In the genomic region with DNA sequence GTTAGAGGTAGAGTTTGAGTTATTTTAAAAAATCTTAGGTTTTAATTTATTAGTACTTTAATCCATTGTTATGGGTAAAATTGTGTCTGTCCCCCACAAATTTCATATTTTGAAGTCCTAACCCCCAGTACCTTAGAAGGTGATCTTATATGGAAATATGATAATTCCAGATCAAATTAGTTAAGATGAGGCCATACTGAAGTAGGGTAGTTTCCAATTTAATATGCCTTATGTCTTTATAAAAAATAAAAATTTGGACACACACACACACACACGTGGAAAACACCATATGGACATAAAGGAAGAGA, we compare ENCODE assay signal across 10 cellular contexts. TPM values are rescaled to one million over a fixed set of nuclear protein-coding genes. Genes with fewer than 3 reads are reported as not detected.
"Had no signal": no experiment of that assay in that cellular context is flagged by ENCODE, and none has a peak within 500 bp of the region (broad histone marks: within the 10 kb centered on the region; RNA-seq: fewer than 3 reads in every experiment).

No MANE protein-coding gene starts in this region.

- H3K9me3 ChIP-seq: esophagus squamous epithelium, heart left ventricle, testis had no signal

- H3K27me3 Mint-ChIP-seq: stimulated activated naive CD8-positive, alpha-beta T cell treated with anti-CD3 and anti-CD28 coated beads, Interleukin-15, amount 100 ng/mL, for 72 hours had no signal

- H3K4me1 ChIP-seq: neural progenitor cell, testis had no signal

- H3K27ac ChIP-seq: esophagus squamous epithelium, heart left ventricle, neural progenitor cell, parathyroid adenoma, testis had no signal

- H3K4me3 Mint-ChIP-seq: activated CD4-positive, alpha-beta memory T cell treated with anti-CD3 and anti-CD28 coated beads for 36 hours had no signal

- H3K36me3 ChIP-seq: esophagus squamous epithelium, heart left ventricle, neural progenitor cell had no signal

- H3K4me3 ChIP-seq: testis had no signal

- H3K27me3 ChIP-seq: esophagus squamous epithelium, heart left ventricle, neural progenitor cell, testis had no signal

- H3K79me2 ChIP-seq: parathyroid adenoma had no signal

- H3K4me1 Mint-ChIP-seq: neural progenitor cell; stimulated activated naive CD8-positive, alpha-beta T cell treated with anti-CD3 and anti-CD28 coated beads, Interleukin-15, amount 100 ng/mL, for 72 hours had no signal

- H3K9ac ChIP-seq: neural progenitor cell, parathyroid adenoma had no signal

- H3K27ac Mint-ChIP-seq: activated CD4-positive, alpha-beta memory T cell treated with anti-CD3 and anti-CD28 coated beads for 36 hours; neural progenitor cell; stimulated activated naive CD8-positive, alpha-beta T cell treated with anti-CD3 and anti-CD28 coated beads, Interleukin-15, amount 100 ng/mL, for 72 hours; T-helper 2 cell treated with Interferon-gamma antibody and Interleukin-4, amounts not matched to agents 5 μg/mL and 100 μg/mL, for 36 hours had no signal

- H3K9me3 Mint-ChIP-seq: activated CD4-positive, alpha-beta memory T cell treated with anti-CD3 and anti-CD28 coated beads for 36 hours; stimulated activated naive CD8-positive, alpha-beta T cell treated with anti-CD3 and anti-CD28 coated beads, Interleukin-15, amount 100 ng/mL, for 72 hours; T-helper 2 cell treated with Interferon-gamma antibody and Interleukin-4, amounts not matched to agents 5 μg/mL and 100 μg/mL, for 36 hours had no signal

- DNase-seq: aorta, esophagus squamous epithelium had no signal

- H3K36me3 Mint-ChIP-seq: activated CD4-positive, alpha-beta memory T cell treated with anti-CD3 and anti-CD28 coated beads for 36 hours; neural progenitor cell had no signal

RNA-seq across cellular contexts. Expression of a gene that starts 18.6 kb away (rescaled TPM):
- total RNA-seq: activated CD4-positive, alpha-beta memory T cell treated with anti-CD3 and anti-CD28 coated beads for 36 hours; esophagus squamous epithelium; skeletal muscle tissue had no signal
- polyA plus RNA-seq: heart left ventricle had no signal
